In genomic region chr5:113227798-113228197, GRCh38 we compare ENCODE assay signal across 23 cellular contexts.
DNase-seq lines count a peak whose midpoint lies in the region; ATAC-seq, FAIRE-seq and TF ChIP-seq lines count a peak whose summit lies in the region.
"Had no signal": no experiment of that assay in that cellular context is flagged by ENCODE, and none has a peak within 500 bp of the region (broad histone marks: within the 10 kb centered on the region; RNA-seq: fewer than 3 reads in every experiment).

No MANE protein-coding gene starts in this region.

- no peak overlapping the region for H4K8ac ChIP-seq in mesendoderm (ENCODE audit: low read depth, low read length)

- no peak overlapping the region for H4K5ac ChIP-seq in mesendoderm (ENCODE audit: low read length)

- H3K79me2 ChIP-seq in GM12878 (ENCODE audit: control insufficient read depth, insufficient read depth, low read length): no peaks in the 10 kb centered on the region
- H3K79me2 ChIP-seq in mesendoderm (ENCODE audit: control insufficient read depth, insufficient read depth, low read length): peaks cover 37% of the 10 kb centered on the region

- H2BK15ac ChIP-seq in mesendoderm (replicated peaks; ENCODE audit: low read depth): no peak overlapping the region

- H3K4me1 ChIP-seq in A549: no peaks in the 10 kb centered on the region
- H3K4me1 ChIP-seq in GM12878 (ENCODE audit: control insufficient read depth, insufficient read depth, low read length): no peaks in the 10 kb centered on the region
- peaks cover 8% of the 10 kb centered on the region for H3K4me1 ChIP-seq in mesendoderm (ENCODE audit: control insufficient read depth, low read depth, low read length)

- POLR2A ChIA-PET in A549 (lab: Yijun Ruan, JAX): no interaction called here
- POLR2A ChIA-PET in GM12878 (lab: Charles Lee): no interaction called here

- TF ChIP-seq POLR2A in A549 (IDR thresholded peaks at IDR 0.05; ENCODE audit: low read length): no peak
- TF ChIP-seq POLR2A in GM12878 (IDR thresholded peaks at IDR 0.05; ENCODE audit: low read depth, low read length): no peak

- no peak overlapping the region for H3K4me3 ChIP-seq in A549
- H3K4me3 ChIP-seq in GM12878: no peak overlapping the region
- H3K4me3 ChIP-seq in mesendoderm (ENCODE audit: low read length): no peak overlapping the region
- H3K4me3 ChIP-seq: BLaER1 treated with 17β-estradiol and CSF1 and Interleukin-3, amounts not matched to agents 10 nM and 100 nM; GM23248 had no signal

- no peak for TF ChIP-seq EP300 in A549 (IDR thresholded peaks at IDR 0.05)
- no peak for TF ChIP-seq EP300 in GM12878 (IDR thresholded peaks at IDR 0.05; ENCODE audit: borderline replicate concordance in 1 of 2, control insufficient read depth in 1 of 2, low read depth in 2 of 2, low read length in 2 of 2)

- H4K20me1 ChIP-seq in GM12878 (ENCODE audit: control insufficient read depth, insufficient read depth): no peaks in the 10 kb centered on the region
- H4K20me1 ChIP-seq: BLaER1 treated with 17β-estradiol and CSF1 and Interleukin-3, amounts not matched to agents 10 nM and 100 nM had no signal

- DNase-seq in DMS 273 (lab: John Stamatoyannopoulos, UW; ENCODE audit: unreplicated experiment): peak; percentile 46
- DNase-seq in DMS 273 treated with DMSO at 0.1 percent for 48 hours (lab: John Stamatoyannopoulos, UW): no peak
- no peak for DNase-seq in A549 (ENCODE audit: low read depth in 1 of 2, low spot score in 1 of 2)
- no peak for DNase-seq in GM12878 (ENCODE audit: low read depth, low spot score)
- DNase-seq in mesendoderm: no peak
- DNase-seq in NCI-H82 (lab: John Stamatoyannopoulos, UW): no peak
- no peak for DNase-seq in superior temporal gyrus (ENCODE audit: extremely low spot score)
- DNase-seq: ACHN; AML-193; BE2C; CD4-positive, alpha-beta T cell; CD8-positive, alpha-beta memory T cell; DMS153; DND-41; GM23248; H9 had no signal

- no TSS peak for BruUV-seq in GM12878 (replicated peaks; lab: Mats Ljungman, UMichigan)

- H3K79me1 ChIP-seq in mesendoderm (ENCODE audit: low read length): peaks cover 27% of the 10 kb centered on the region

- no peak for TF ChIP-seq CTCF in A549 (IDR thresholded peaks at IDR 0.05)
- no peak for TF ChIP-seq CTCF in GM12878 (IDR thresholded peaks at IDR 0.05 in 2 of 3, conservative IDR thresholded peaks at IDR 0.05 in 1 of 3; ENCODE audit: control insufficient read depth in 2 of 3, extremely low read depth in 1 of 3, insufficient read depth in 1 of 3, low read depth in 3 of 3, low read length in 3 of 3)

- H2AK5ac ChIP-seq in mesendoderm (ENCODE audit: low read length): no peak overlapping the region

- H3K4me2 ChIP-seq in A549 (no peak overlapping the region), GM12878 (ENCODE audit: control insufficient read depth, insufficient read depth) (no peak overlapping the region), mesendoderm (ENCODE audit: low read length) (no peak overlapping the region)
- H3K4me2 ChIP-seq: BLaER1 treated with 17β-estradiol and CSF1 and Interleukin-3, amounts not matched to agents 10 nM and 100 nM had no signal

- no peak overlapping the region for H3K23ac ChIP-seq in mesendoderm (ENCODE audit: low read length)

- no peak overlapping the region for H3K27ac ChIP-seq in A549
- H3K27ac ChIP-seq in GM12878 (ENCODE audit: control insufficient read depth, insufficient read depth): no peak overlapping the region
- H3K27ac ChIP-seq in mesendoderm (ENCODE audit: low read depth, low read length): no peak overlapping the region
- H3K27ac ChIP-seq: 22Rv1; BLaER1 treated with 17β-estradiol and CSF1 and Interleukin-3, amounts not matched to agents 10 nM and 100 nM; GM23248 had no signal

- H3K9me3 ChIP-seq in A549: no peaks in the 10 kb centered on the region
- H3K9me3 ChIP-seq in GM12878 (replicated peaks; ENCODE audit: control insufficient read depth, insufficient read depth, low read length): no peaks in the 10 kb centered on the region
- H3K9me3 ChIP-seq: BE2C; BLaER1 treated with 17β-estradiol and CSF1 and Interleukin-3, amounts not matched to agents 10 nM and 100 nM had no signal

- H2BK120ac ChIP-seq in mesendoderm (ENCODE audit: low read depth, low read length): no peak overlapping the region

- TF ChIP-seq RAD21 in A549 (conservative IDR thresholded peaks at IDR 0.05 in 1 of 2, IDR thresholded peaks at IDR 0.05 in 1 of 2) (no peak), GM12878 (IDR thresholded peaks at IDR 0.05; ENCODE audit: insufficient read depth, low read depth, low read length) (no peak)

- H2AFZ ChIP-seq in GM12878 (ENCODE audit: control insufficient read depth, low read depth, low read length): no peak overlapping the region
- H2AFZ ChIP-seq: GM23248 had no signal

- intact Hi-C loops in GM12878 (cut with micrococcal nuclease; ENCODE audit: unreplicated experiment): no loop called here

- 9% methylated on average over 3 of the region's 3 CpGs for WGBS in A549 (ENCODE audit: missing lambda C conversion rate)
- WGBS in GM12878 (ENCODE audit: insufficient coverage, insufficient replicate concordance, low lambda C conversion rate, missing lambda C conversion rate): 10% methylated on average over 3 of the region's 3 CpGs
- WGBS in mesendoderm (ENCODE audit: extremely low coverage, insufficient coverage, low lambda C conversion rate): no CpG with 5 or more reads among the region's 3 CpGs

- RAD21 ChIA-PET in GM12878 (lab: Charles Lee; ENCODE audit: unreplicated experiment): no interaction called here

- H3K18ac ChIP-seq in mesendoderm (ENCODE audit: low read length): peak overlapping the region; percentile 13

- no peak overlapping the region for H3K4ac ChIP-seq in mesendoderm (ENCODE audit: low read depth, low read length)

- SMC1A ChIA-PET in GM12878 (lab: Charles Lee; ENCODE audit: uncharacterized antibody, unreplicated experiment): no interaction called here

- CTCF ChIA-PET in A549 (lab: Yijun Ruan, JAX) (no interaction called here), GM12878 (lab: Yijun Ruan, JAX) (no interaction called here)

- H3K9ac ChIP-seq in GM12878 (ENCODE audit: control insufficient read depth, insufficient read depth, low read length) (no peak overlapping the region), mesendoderm (ENCODE audit: low read length) (no peak overlapping the region)
- H3K9ac ChIP-seq: BLaER1 treated with 17β-estradiol and CSF1 and Interleukin-3, amounts not matched to agents 10 nM and 100 nM; GM23248 had no signal

- FAIRE-seq in A549 (lab: Jason Lieb, UNC): no peak
- FAIRE-seq in GM12878 (lab: Jason Lieb, UNC): no peak
- FAIRE-seq: A204.1, D721Med, G401.6, GM19239 had no signal

- H3K27me3 ChIP-seq in GM12878 (replicated peaks in 1 of 2; ENCODE audit: control insufficient read depth in 2 of 2, insufficient read depth in 2 of 2, low read length in 1 of 2) (peaks cover 0 to 8% of the 10 kb centered on the region in 2 experiments; a peak in 2 of 4 replicates), mesendoderm (ENCODE audit: insufficient read depth, low read length, poor library complexity) (no peaks in the 10 kb centered on the region)
- H3K27me3 ChIP-seq: BE2C; BLaER1 treated with 17β-estradiol and CSF1 and Interleukin-3, amounts not matched to agents 10 nM and 100 nM had no signal

- in situ Hi-C loops in GM12878 (cut with MboI): no loop called here

- ATAC-seq in A549 (no peak), GM12878 (no peak)
- ATAC-seq: HCT116 had no signal

- H2BK5ac ChIP-seq in mesendoderm (ENCODE audit: low read length): no peak overlapping the region

- H3K36me3 ChIP-seq in GM12878 (ENCODE audit: control insufficient read depth in 2 of 2, insufficient read depth in 2 of 2, low read length in 1 of 2) (no peaks in the 10 kb centered on the region), mesendoderm (ENCODE audit: control insufficient read depth, insufficient read depth, low read length) (no peaks in the 10 kb centered on the region)
- H3K36me3 ChIP-seq: BE2C; BLaER1 treated with 17β-estradiol and CSF1 and Interleukin-3, amounts not matched to agents 10 nM and 100 nM had no signal

- no peak overlapping the region for H3K56ac ChIP-seq in mesendoderm (ENCODE audit: low read length)

TF ChIP-seq in A549, 52 proteins besides CTCF, POLR2A, EP300 and RAD21:
- TF ChIP-seq ZC3H11A (IDR thresholded peaks at IDR 0.05): no peak
- peak; percentile 78 for TF ChIP-seq RFX5 (IDR thresholded peaks at IDR 0.05)
- no peak for TF ChIP-seq BCL3 (IDR thresholded peaks at IDR 0.05)

TF ChIP-seq in GM12878, 131 proteins besides CTCF, POLR2A, EP300 and RAD21:
- no peak for TF ChIP-seq BCLAF1 (IDR thresholded peaks at IDR 0.05)
- TF ChIP-seq RFX5 (IDR thresholded peaks at IDR 0.05; ENCODE audit: low read depth, low read length): peak; percentile 82; the same call in 1 of the 2 replicates
- no peak for TF ChIP-seq NR2F1 (conservative IDR thresholded peaks at IDR 0.05)
TF ChIP-seq in GM12878: peak in this region for 1.
